8 cellular contexts compared by ENCODE assay signal in genomic region chr16:3880623-3881498, GRCh38. TPM values are rescaled to one million over a fixed set of nuclear protein-coding genes. Genes with fewer than 3 reads are reported as not detected.
DNase-seq lines count a peak whose midpoint lies in the region; ATAC-seq and TF ChIP-seq lines count a peak whose summit lies in the region.

TSS of gene CREBBP (minus strand) at chr16:3880713. CDS start at chr16:3879916, 797 bp downstream.

- no peaks in the 10 kb centered on the region for H3K9me3 Mint-ChIP-seq in activated T-helper 2 cell treated with anti-CD3 and anti-CD28 coated beads, Interferon-gamma antibody, Interleukin-2, Interleukin-4, amounts not matched to agents 10 μg/mL and 5 μg/mL and 100 μg/mL, durations not matched to agents 14 hours and 24 hours and 36 hours
- no peaks in the 10 kb centered on the region for H3K9me3 Mint-ChIP-seq in natural killer cell treated with Interleukin-12 subunit alpha and Interleukin-12 subunit beta and Interleukin-15 and Interleukin-18, amount 100 ng/mL, for 72 hours

- peaks cover 40% of the 10 kb centered on the region for H3K79me2 ChIP-seq in DND-41 (ENCODE audit: insufficient read depth, low read length)

- peaks cover 16% of the 10 kb centered on the region for H3K36me3 ChIP-seq in DND-41 (ENCODE audit: insufficient read depth, low read length)
- H3K36me3 ChIP-seq in RWPE2 (ENCODE audit: low read depth), result peaks cover 10% of the 10 kb centered on the region; the same call in 1 of the 2 replicates

- H3K27me3 ChIP-seq in DND-41 (ENCODE audit: insufficient read depth, low read length, poor library complexity) (peaks cover 3% of the 10 kb centered on the region), RWPE2 (ENCODE audit: insufficient read depth, poor library complexity, severe bottlenecking) (no peaks in the 10 kb centered on the region)

- H3K36me3 Mint-ChIP-seq in activated T-helper 2 cell treated with anti-CD3 and anti-CD28 coated beads, Interferon-gamma antibody, Interleukin-2, Interleukin-4, amounts not matched to agents 10 μg/mL and 5 μg/mL and 100 μg/mL, durations not matched to agents 14 hours and 24 hours and 36 hours (ENCODE audit: low read depth), result peaks cover 31% of the 10 kb centered on the region
- peaks cover 18% of the 10 kb centered on the region for H3K36me3 Mint-ChIP-seq in natural killer cell treated with Interleukin-12 subunit alpha and Interleukin-12 subunit beta and Interleukin-15 and Interleukin-18, amount 100 ng/mL, for 72 hours

- TF ChIP-seq CTCF in DND-41 (IDR thresholded peaks at IDR 0.05; ENCODE audit: borderline replicate concordance, extremely low read depth, low read length, poor library complexity, severe bottlenecking), result no peak
- TF ChIP-seq CTCF in RWPE2 (IDR thresholded peaks at IDR 0.05; ENCODE audit: poor library complexity, severe bottlenecking), result no peak
- no peak for TF ChIP-seq CTCF in fibroblast of pulmonary artery (IDR thresholded peaks at IDR 0.05; ENCODE audit: low read length, missing control alignments)

- H3K4me2 ChIP-seq in DND-41 (ENCODE audit: insufficient read depth, low read length), result peak within 1 kb of the TSS; percentile 96

- DNase-seq in DND-41, result peak; percentile 86
- peak; percentile 58 for DNase-seq in GOT3 (lab: John Stamatoyannopoulos, UW)
- DNase-seq in LoVo (ENCODE audit: low spot score), result peak; percentile 91
- peak; percentile 67 for DNase-seq in RWPE2 (ENCODE audit: low spot score)
- DNase-seq in activated T-helper 2 cell treated with anti-CD3 and anti-CD28 coated beads, Interferon-gamma antibody, Interleukin-2, Interleukin-4, amounts not matched to agents 10 μg/mL and 5 μg/mL and 100 μg/mL, durations not matched to agents 14 hours and 24 hours and 36 hours (ENCODE audit: low spot score), result peak; percentile 84
- peak; percentile 88 for DNase-seq in fibroblast of pulmonary artery (ENCODE audit: low read depth)
- DNase-seq in natural killer cell treated with Interleukin-12 subunit alpha and Interleukin-12 subunit beta and Interleukin-15 and Interleukin-18, amount 100 ng/mL, for 72 hours (ENCODE audit: low spot score), result peak; percentile 89
- DNase-seq in stimulated activated naive CD4-positive, alpha-beta T cell treated with Interleukin-2 at 50 U/mL for 16 hours (lab: John Stamatoyannopoulos, UW), result peak; percentile 85

- H3K4me1 Mint-ChIP-seq in activated T-helper 2 cell treated with anti-CD3 and anti-CD28 coated beads, Interferon-gamma antibody, Interleukin-2, Interleukin-4, amounts not matched to agents 10 μg/mL and 5 μg/mL and 100 μg/mL, durations not matched to agents 14 hours and 24 hours and 36 hours (ENCODE audit: low read depth), result peaks cover 35% of the 10 kb centered on the region
- H3K4me1 Mint-ChIP-seq in natural killer cell treated with Interleukin-12 subunit alpha and Interleukin-12 subunit beta and Interleukin-15 and Interleukin-18, amount 100 ng/mL, for 72 hours (ENCODE audit: low read depth in 2 of 2), result peaks cover 41 to 42% of the 10 kb centered on the region in 2 donors

- ATAC-seq in DND-41 (ENCODE audit: insufficient read depth, low read depth), result peak; percentile 90
- peak; percentile 85 for ATAC-seq in RWPE2 (ENCODE audit: low read depth)
- ATAC-seq in natural killer cell treated with Interleukin-12 subunit alpha and Interleukin-12 subunit beta and Interleukin-15 and Interleukin-18, amount 100 ng/mL, for 72 hours, result peak; percentile 94

- peaks cover 37% of the 10 kb centered on the region for H4K20me1 ChIP-seq in DND-41 (ENCODE audit: insufficient read depth, low read length)

- no peaks in the 10 kb centered on the region for H3K9me3 ChIP-seq in DND-41 (ENCODE audit: insufficient read depth, low read length, severe bottlenecking)
- H3K9me3 ChIP-seq in RWPE2 (ENCODE audit: severe bottlenecking), result no peaks in the 10 kb centered on the region

- intact Hi-C loops in activated T-helper 2 cell treated with anti-CD3 and anti-CD28 coated beads, Interferon-gamma antibody, Interleukin-2, Interleukin-4, amounts not matched to agents 10 μg/mL and 5 μg/mL and 100 μg/mL, durations not matched to agents 14 hours and 24 hours and 36 hours (cut with micrococcal nuclease), result no loop called here

- H3K9ac ChIP-seq in DND-41 (ENCODE audit: low read depth, low read length), result peak within 1 kb of the TSS; percentile 59

- H3K27me3 Mint-ChIP-seq in activated T-helper 2 cell treated with anti-CD3 and anti-CD28 coated beads, Interferon-gamma antibody, Interleukin-2, Interleukin-4, amounts not matched to agents 10 μg/mL and 5 μg/mL and 100 μg/mL, durations not matched to agents 14 hours and 24 hours and 36 hours (ENCODE audit: low read depth), result peaks cover 7% of the 10 kb centered on the region
- H3K27me3 Mint-ChIP-seq in natural killer cell treated with Interleukin-12 subunit alpha and Interleukin-12 subunit beta and Interleukin-15 and Interleukin-18, amount 100 ng/mL, for 72 hours, result peaks cover 8 to 11% of the 10 kb centered on the region in 2 donors

- H3K4me3 ChIP-seq in DND-41 (ENCODE audit: low read depth in 1 of 2, low read length in 2 of 2) (peak within 1 kb of the TSS; percentile 28 to 70; a peak in 3 of 4 replicates), RWPE2 (ENCODE audit: severe bottlenecking) (peak within 1 kb of the TSS; percentile 98), fibroblast of pulmonary artery (replicated peaks; ENCODE audit: low read depth, low read length) (peak within 1 kb of the TSS; percentile 88)

- H3K4me1 ChIP-seq in DND-41 (ENCODE audit: insufficient read depth, low read length) (peaks cover 41% of the 10 kb centered on the region), RWPE2 (ENCODE audit: insufficient read depth, poor library complexity, severe bottlenecking) (no peaks in the 10 kb centered on the region)

- H2AFZ ChIP-seq in DND-41 (ENCODE audit: low read depth, low read length), result peak within 1 kb of the TSS; percentile 85

- H3K4me3 Mint-ChIP-seq in activated T-helper 2 cell treated with anti-CD3 and anti-CD28 coated beads, Interferon-gamma antibody, Interleukin-2, Interleukin-4, amounts not matched to agents 10 μg/mL and 5 μg/mL and 100 μg/mL, durations not matched to agents 14 hours and 24 hours and 36 hours (ENCODE audit: low read depth), result peak within 1 kb of the TSS; percentile 88
- H3K4me3 Mint-ChIP-seq in natural killer cell treated with Interleukin-12 subunit alpha and Interleukin-12 subunit beta and Interleukin-15 and Interleukin-18, amount 100 ng/mL, for 72 hours, result peak within 1 kb of the TSS; percentile 98

- H3K27ac ChIP-seq in DND-41 (ENCODE audit: low read length) (peak within 1 kb of the TSS; percentile 35; the same call in 1 of the 2 replicates), RWPE2 (ENCODE audit: poor library complexity, severe bottlenecking) (peak within 1 kb of the TSS; percentile 36)

- H3K27ac Mint-ChIP-seq in activated T-helper 2 cell treated with anti-CD3 and anti-CD28 coated beads, Interferon-gamma antibody, Interleukin-2, Interleukin-4, amounts not matched to agents 10 μg/mL and 5 μg/mL and 100 μg/mL, durations not matched to agents 14 hours and 24 hours and 36 hours, result peak within 1 kb of the TSS; percentile 62
- peak within 1 kb of the TSS; percentile 78 to 86 for H3K27ac Mint-ChIP-seq in natural killer cell treated with Interleukin-12 subunit alpha and Interleukin-12 subunit beta and Interleukin-15 and Interleukin-18, amount 100 ng/mL, for 72 hours

RNA-seq across cellular contexts. Expression of gene CREBBP, which starts in this region (rescaled TPM):
- total RNA-seq in activated T-helper 2 cell treated with anti-CD3 and anti-CD28 coated beads, Interferon-gamma antibody, Interleukin-2, Interleukin-4, amounts not matched to agents 10 μg/mL and 5 μg/mL and 100 μg/mL, durations not matched to agents 14 hours and 24 hours and 36 hours, result 45.2 and 53.1 TPM in 2 replicates
- total RNA-seq in natural killer cell treated with Interleukin-12 subunit alpha and Interleukin-12 subunit beta and Interleukin-15 and Interleukin-18, amount 100 ng/mL, for 72 hours, result 10 to 100 TPM; 76.2 to 90.3 TPM

Comparison
In these comparisons a context has a peak if more than half of its experiments do, and no peak if none do; other contexts are left out.
1. Peak in every context shown above with its lines: DNase-seq, ATAC-seq, H3K4me3 ChIP-seq and H3K27ac ChIP-seq.